8 cellular contexts compared by ENCODE assay signal in genomic region chr4:39354178-39354503, GRCh38. TPM values are rescaled to one million over a fixed set of nuclear protein-coding genes. Genes with fewer than 3 reads are reported as not detected.
DNase-seq lines count a peak whose midpoint lies in the region; ATAC-seq and TF ChIP-seq lines count a peak whose summit lies in the region.

No MANE protein-coding gene starts in this region.

- peaks cover 15% of the 10 kb centered on the region for H3K36me3 Mint-ChIP-seq in natural killer cell

- H3K36me3 ChIP-seq in SJCRH30, result peaks cover 33% of the 10 kb centered on the region

- H3K27ac ChIP-seq in coronary artery, result peak overlapping the region; percentile 36 to 75
- H3K27ac ChIP-seq in SJCRH30, result no peak overlapping the region

- DNase-seq in AG09309 (ENCODE audit: low read depth), result no peak
- peak; percentile 22 for DNase-seq in LoVo (ENCODE audit: low spot score)
- no peak for DNase-seq in coronary artery (ENCODE audit: low spot score)
- DNase-seq in natural killer cell, result no peak
- no peak for DNase-seq in activated gamma-delta T cell (lab: John Stamatoyannopoulos, UW)
- no peak for DNase-seq in NOMO-1 treated with DMSO at 0.1 percent for 48 hours (lab: John Stamatoyannopoulos, UW; ENCODE audit: unreplicated experiment)
- no peak for DNase-seq in SJCRH30

- peaks cover 46 to 52% of the 10 kb centered on the region in 2 donors for H3K4me1 Mint-ChIP-seq in natural killer cell

- H3K27me3 Mint-ChIP-seq in natural killer cell (ENCODE audit: low read depth in 2 of 2), result no peaks in the 10 kb centered on the region

- H3K4me1 ChIP-seq in SJCRH30, result peaks cover under 1% of the 10 kb centered on the region; the same call in 1 of the 2 replicates

- peak overlapping the region; percentile 88 for H3K4me3 Mint-ChIP-seq in natural killer cell

- intact Hi-C loops in natural killer cell (cut with micrococcal nuclease), result no loop called here

- no peak for TF ChIP-seq CTCF in AG09309 (IDR thresholded peaks at IDR 0.05; ENCODE audit: control insufficient read depth, insufficient read depth, low read depth, low read length, missing control alignments)
- TF ChIP-seq CTCF in coronary artery (IDR thresholded peaks at IDR 0.05), result no peak
- no peak for TF ChIP-seq CTCF in natural killer cell (IDR thresholded peaks at IDR 0.05)

- no peaks in the 10 kb centered on the region for H3K27me3 ChIP-seq in SJCRH30

- peaks cover 0 to 2% of the 10 kb centered on the region in 2 donors for H3K9me3 Mint-ChIP-seq in natural killer cell

- ATAC-seq in natural killer cell, result peak in 1 of 3 donors; percentile 11
- ATAC-seq in GM18519 (IDR thresholded peaks at IDR 0.05; ENCODE audit: low FRiP score, unreplicated experiment), result no peak

- H3K4me3 ChIP-seq in AG09309 (ENCODE audit: control insufficient read depth, low read depth, low read length) (peak overlapping the region; percentile 26; the same call in 1 of the 2 replicates), coronary artery (peak overlapping the region; percentile 55), SJCRH30 (no peak overlapping the region)

- H3K9me3 ChIP-seq in SJCRH30 (replicated peaks), result 0 out of 2 replicates have a peak, but pooled peaks cover 3% of the 10 kb centered on the region

- peak overlapping the region; percentile 99 for H3K27ac Mint-ChIP-seq in natural killer cell

RNA-seq across cellular contexts. Expression of gene RFC1, which starts 12.0 kb away (rescaled TPM):
- 100 to 1,000 TPM in 1 of 3 donors, 10 to 100 TPM in 2; 74.6 to 103 (median 84.7) TPM for total RNA-seq in natural killer cell
- total RNA-seq in SJCRH30 (2014; rRNA removed; shearing (Covaris generic)), result 70.1 and 77.8 TPM in 2 replicates

RNA-seq across cellular contexts. Expression of gene KLB, which starts 52.6 kb away (rescaled TPM):
- total RNA-seq in natural killer cell, result under 1 TPM; 0.07 to 0.16 (median 0.10) TPM
- 0.02 TPM in 1 of 2 replicates, not detected in the other for total RNA-seq in SJCRH30 (2014; rRNA removed; shearing (Covaris generic))
